In genomic region chr7:159093351-159093971, GRCh38 we compare ENCODE assay signal across 21 cellular contexts. TPM values are rescaled to one million over a fixed set of nuclear protein-coding genes. Genes with fewer than 3 reads are reported as not detected.
DNase-seq lines count a peak whose midpoint lies in the region; ATAC-seq and TF ChIP-seq lines count a peak whose summit lies in the region.
"Had no signal": no experiment of that assay in that cellular context is flagged by ENCODE, and none has a peak within 500 bp of the region (broad histone marks: within the 10 kb centered on the region; RNA-seq: fewer than 3 reads in every experiment).

No MANE protein-coding gene starts in this region.

- H2AFZ ChIP-seq in trophoblast cell (ENCODE audit: insufficient read depth, low read length, poor library complexity) = no peak overlapping the region

- H3K27me3 Mint-ChIP-seq in stimulated activated naive CD8-positive, alpha-beta T cell treated with anti-CD3 and anti-CD28 coated beads, Interleukin-15, amount 100 ng/mL, for 72 hours = no peaks in the 10 kb centered on the region
- H3K27me3 Mint-ChIP-seq: activated naive CD8-positive, alpha-beta T cell treated with anti-CD3 and anti-CD28 coated beads for 36 hours had no signal

- no peak overlapping the region for H4K91ac ChIP-seq in trophoblast cell (ENCODE audit: low read depth, low read length)

- no peaks in the 10 kb centered on the region for H3K79me1 ChIP-seq in trophoblast cell (ENCODE audit: low read length)

- H4K12ac ChIP-seq in trophoblast cell (ENCODE audit: low read depth, low read length) = no peak overlapping the region

- no peak overlapping the region for H2BK12ac ChIP-seq in trophoblast cell (ENCODE audit: low read length)

- no peak overlapping the region for H3K23ac ChIP-seq in trophoblast cell (ENCODE audit: low read length)

- TF ChIP-seq CTCF in heart left ventricle (IDR thresholded peaks at IDR 0.05) = no peak
- no peak for TF ChIP-seq CTCF in sigmoid colon (IDR thresholded peaks at IDR 0.05)

- 76 to 84% (median 77%) methylated on average over 29 to 31 of the region's 31 CpGs for WGBS in heart left ventricle, 4 donors
- WGBS in sigmoid colon, 2 donors = 84 to 93% methylated on average over 31 of the region's 31 CpGs
- WGBS in trophoblast cell (ENCODE audit: extremely low coverage, insufficient coverage, insufficient read length) = no CpG with 5 or more reads among the region's 31 CpGs

- no peak overlapping the region for H3K27ac Mint-ChIP-seq in stimulated activated naive CD8-positive, alpha-beta T cell treated with anti-CD3 and anti-CD28 coated beads, Interleukin-15, amount 100 ng/mL, for 72 hours
- H3K27ac Mint-ChIP-seq: activated naive CD8-positive, alpha-beta T cell treated with anti-CD3 and anti-CD28 coated beads for 36 hours; CD4-positive, alpha-beta memory T cell; T-helper 2 cell treated with Interferon-gamma antibody and Interleukin-4, amounts not matched to agents 5 μg/mL and 100 μg/mL, for 36 hours; WTC11 had no signal

- intact Hi-C loops in heart left ventricle (cut with DNase I) = no loop called here
- intact Hi-C loops in sigmoid colon (cut with DNase I) = no loop called here

- no peak overlapping the region for H3K4ac ChIP-seq in trophoblast cell (ENCODE audit: low read depth, low read length)

- H3K9ac ChIP-seq in trophoblast cell (ENCODE audit: low read length) = no peak overlapping the region

- no peak overlapping the region for H3K4me3 Mint-ChIP-seq in stimulated activated naive CD8-positive, alpha-beta T cell treated with anti-CD3 and anti-CD28 coated beads, Interleukin-15, amount 100 ng/mL, for 72 hours
- H3K4me3 Mint-ChIP-seq: activated naive CD8-positive, alpha-beta T cell treated with anti-CD3 and anti-CD28 coated beads for 36 hours; CD4-positive, alpha-beta memory T cell; T-helper 2 cell treated with Interferon-gamma antibody and Interleukin-4, amounts not matched to agents 5 μg/mL and 100 μg/mL, for 36 hours; WTC11 had no signal

- no peaks in the 10 kb centered on the region for H3K9me3 ChIP-seq in heart left ventricle
- no peaks in the 10 kb centered on the region for H3K9me3 ChIP-seq in sigmoid colon
- H3K9me3 ChIP-seq in trophoblast cell (ENCODE audit: insufficient read depth, low read depth, low read length) = peaks cover 3% of the 10 kb centered on the region

- TF ChIP-seq POLR2A in heart left ventricle (IDR thresholded peaks at IDR 0.05) = no peak
- TF ChIP-seq POLR2A in sigmoid colon (IDR thresholded peaks at IDR 0.05) = no peak

- no peak overlapping the region for H2BK120ac ChIP-seq in trophoblast cell (ENCODE audit: insufficient read depth, low read length, poor library complexity)

- no peaks in the 10 kb centered on the region for H3K4me1 Mint-ChIP-seq in stimulated activated naive CD8-positive, alpha-beta T cell treated with anti-CD3 and anti-CD28 coated beads, Interleukin-15, amount 100 ng/mL, for 72 hours
- H3K4me1 Mint-ChIP-seq: activated naive CD8-positive, alpha-beta T cell treated with anti-CD3 and anti-CD28 coated beads for 36 hours; WTC11 had no signal

- ATAC-seq in stimulated activated naive CD8-positive, alpha-beta T cell treated with anti-CD3 and anti-CD28 coated beads, Interleukin-15, amount 100 ng/mL, for 72 hours = peak; percentile 29
- ATAC-seq in stimulated activated naive CD8-positive, alpha-beta T cell treated with anti-CD3 and anti-CD28 coated beads, Interleukin-15, Interleukin-2, amounts not matched to agents 100 U/mL and 50 U/mL, for 24 hours = no peak
- ATAC-seq in heart left ventricle = no peak
- ATAC-seq: WTC11 had no signal

- H3K4me1 ChIP-seq in heart left ventricle = peaks cover 0 to 52% (median 25%) of the 10 kb centered on the region in 12 donors
- peaks cover 0 to 34% (median 21%) of the 10 kb centered on the region in 4 donors for H3K4me1 ChIP-seq in sigmoid colon
- no peaks in the 10 kb centered on the region for H3K4me1 ChIP-seq in trophoblast cell (ENCODE audit: control insufficient read depth in 1 of 2, insufficient read depth in 2 of 2, low read length in 2 of 2)

- H3K9me3 Mint-ChIP-seq in stimulated activated naive CD8-positive, alpha-beta T cell treated with anti-CD3 and anti-CD28 coated beads, Interleukin-15, amount 100 ng/mL, for 72 hours = no peaks in the 10 kb centered on the region
- H3K9me3 Mint-ChIP-seq: activated naive CD8-positive, alpha-beta T cell treated with anti-CD3 and anti-CD28 coated beads for 36 hours; CD4-positive, alpha-beta memory T cell; T-helper 2 cell treated with Interferon-gamma antibody and Interleukin-4, amounts not matched to agents 5 μg/mL and 100 μg/mL, for 36 hours; WTC11 had no signal

- H3K18ac ChIP-seq in trophoblast cell (ENCODE audit: low read length) = no peak overlapping the region

- H3K27ac ChIP-seq in heart left ventricle (peak overlapping the region in 9 of 12 donors; percentile 84 to 99 (median 95)), sigmoid colon (no peak overlapping the region), trophoblast cell (ENCODE audit: low read depth, low read length) (no peak overlapping the region)
- H3K27ac ChIP-seq: HL-60, RWPE1 had no signal

- no peak overlapping the region for H3K4me2 ChIP-seq in trophoblast cell (ENCODE audit: low read length)

- H3K4me3 ChIP-seq in heart left ventricle = no peak overlapping the region
- H3K4me3 ChIP-seq in sigmoid colon = no peak overlapping the region
- no peak overlapping the region for H3K4me3 ChIP-seq in trophoblast cell (ENCODE audit: low read depth, low read length)

- H2BK5ac ChIP-seq in trophoblast cell (ENCODE audit: low read depth, low read length, poor library complexity) = no peak overlapping the region

- no peaks in the 10 kb centered on the region for H3K27me3 ChIP-seq in heart left ventricle
- H3K27me3 ChIP-seq in sigmoid colon = no peaks in the 10 kb centered on the region
- no peaks in the 10 kb centered on the region for H3K27me3 ChIP-seq in trophoblast cell (ENCODE audit: insufficient read depth, low read length)

- H4K8ac ChIP-seq in trophoblast cell (ENCODE audit: low read depth, low read length) = no peak overlapping the region

- H3K36me3 ChIP-seq in heart left ventricle (no peaks in the 10 kb centered on the region), sigmoid colon (no peaks in the 10 kb centered on the region), trophoblast cell (ENCODE audit: control insufficient read depth in 1 of 2, insufficient read depth in 2 of 2, low read length in 2 of 2) (no peaks in the 10 kb centered on the region)

- H3K14ac ChIP-seq in trophoblast cell (ENCODE audit: low read length) = no peak overlapping the region

- no peaks in the 10 kb centered on the region for H3K79me2 ChIP-seq in trophoblast cell (ENCODE audit: control insufficient read depth, insufficient read depth, low read length, poor library complexity)

- no peak for TF ChIP-seq EP300 in sigmoid colon (IDR thresholded peaks at IDR 0.05)

- no peak overlapping the region for H2AK5ac ChIP-seq in trophoblast cell (ENCODE audit: low read length)

- no peak for DNase-seq in stimulated activated naive CD8-positive, alpha-beta T cell treated with anti-CD3 and anti-CD28 coated beads, Interleukin-15, amount 100 ng/mL, for 72 hours
- DNase-seq in stimulated activated naive CD8-positive, alpha-beta T cell treated with anti-CD3 and anti-CD28 coated beads, Interleukin-15, Interleukin-2, amounts not matched to agents 100 U/mL and 50 U/mL, for 24 hours = no peak
- DNase-seq in heart left ventricle (peak in 2 of 5 donors; percentile 13 to 63), sigmoid colon (peak; percentile 61), NCI-H345 treated with DMSO at 0.1 percent for 48 hours (lab: John Stamatoyannopoulos, UW; ENCODE audit: unreplicated experiment) (no peak), trophoblast cell (no peak), HuH-7.5 (ENCODE audit: low spot score) (no peak)
- DNase-seq: activated CD4-positive, alpha-beta T cell treated with anti-CD3 and anti-CD28 coated beads, Interleukin-2, amount 50 U/mL, for 48 hours; activated naive CD8-positive, alpha-beta T cell treated with anti-CD3 and anti-CD28 coated beads for 36 hours; CD4-positive, alpha-beta memory T cell; cerebellar nuclear complex; DMS153; effector CD4-positive, alpha-beta T cell; erythroblast had no signal

RNA-seq across cellular contexts. Expression of gene VIPR2, which starts 51.2 kb away (rescaled TPM):
- total RNA-seq in heart left ventricle = 10 to 100 TPM; 12.3 to 27.0 (median 20.5) TPM
- polyA plus RNA-seq in heart left ventricle = 10 to 100 TPM in 1 of 2 donors, 1 to 10 TPM in 1; 3.3 to 15.1 TPM
- total RNA-seq in sigmoid colon = 10 to 100 TPM; 11.7 to 21.4 (median 15.7) TPM
- 1 to 10 TPM in 2 of 3 donors, under 1 TPM in 1; 0.23 to 3.0 (median 2.4) TPM for polyA plus RNA-seq in sigmoid colon
- polyA plus RNA-seq in trophoblast cell (2013) = 1.1 TPM in 2 replicates
- total RNA-seq: activated naive CD8-positive, alpha-beta T cell treated with anti-CD3 and anti-CD28 coated beads for 36 hours; G401; lung microvascular endothelial cell; M059J had no signal

Comparison
In these comparisons a context has a peak if more than half of its experiments do, and no peak if none do; other contexts are left out.
1. H3K27ac ChIP-seq: peak in heart left ventricle (9 of 12); none in sigmoid colon (0 of 4) and trophoblast cell (single experiment).